Comparison of ENCODE assay signal across 18 cellular contexts in genomic region chr3:185318136-185318535, GRCh38. TPM values are rescaled to one million over a fixed set of nuclear protein-coding genes. Genes with fewer than 3 reads are reported as not detected.
DNase-seq lines count a peak whose midpoint lies in the region; ATAC-seq lines count a peak whose summit lies in the region.
"Had no signal": no experiment of that assay in that cellular context is flagged by ENCODE, and none has a peak within 500 bp of the region (broad histone marks: within the 10 kb centered on the region; RNA-seq: fewer than 3 reads in every experiment).

No MANE protein-coding gene starts in this region.

- H3K27me3 ChIP-seq in adipocyte (replicated peaks; ENCODE audit: control insufficient read depth, insufficient read depth, low read length): no peaks in the 10 kb centered on the region
- H3K27me3 ChIP-seq: esophagus muscularis mucosa had no signal

- no peaks in the 10 kb centered on the region for H3K9me3 ChIP-seq in adipocyte (ENCODE audit: control insufficient read depth, low read length)
- H3K9me3 ChIP-seq: esophagus muscularis mucosa had no signal

- DNase-seq in HT1080 (ENCODE audit: low read depth): peak; percentile 15
- peak; percentile 52 for DNase-seq in adipocyte (ENCODE audit: low read depth)
- DNase-seq in glomerular visceral epithelial cell (ENCODE audit: extremely low spot score): peak; percentile 64
- DNase-seq in renal cortical epithelial cell (ENCODE audit: low read depth): peak; percentile 91
- no peak for DNase-seq in effector CD8-positive, alpha-beta T cell (lab: John Stamatoyannopoulos, UW)
- no peak for DNase-seq in NCI-H2196 (lab: John Stamatoyannopoulos, UW; ENCODE audit: unreplicated experiment)
- DNase-seq in stimulated activated CD4-positive, alpha-beta T cell treated with anti-CD3 and anti-CD28 coated beads, Interleukin-4, amount 100 ng/mL, for 1 hour: no peak
- DNase-seq: activated CD8-positive, alpha-beta memory T cell treated with anti-CD3 and anti-CD28 coated beads, Interleukin-2, amount 50 U/mL, for 48 hours; anterior cingulate cortex; COR-L47; H7; NCI-H2081; occipital lobe; RPMI8226; stimulated activated CD4-positive, alpha-beta T cell treated with anti-CD3 and anti-CD28 coated beads, Interleukin-2, amount 100 ng/mL, for 24 hours; stimulated activated naive CD8-positive, alpha-beta T cell treated with anti-CD3 and anti-CD28 coated beads, Interleukin-15, Interleukin-2, amounts not matched to agents 100 U/mL and 50 U/mL, for 24 hours had no signal

- no peaks in the 10 kb centered on the region for H3K36me3 ChIP-seq in adipocyte (ENCODE audit: control insufficient read depth, insufficient read depth, low read length, severe bottlenecking)
- H3K36me3 ChIP-seq: esophagus muscularis mucosa had no signal

- ATAC-seq in HG03354 (IDR thresholded peaks at IDR 0.05; ENCODE audit: poor library complexity, severe bottlenecking, unreplicated experiment): no peak
- ATAC-seq: stimulated activated naive CD8-positive, alpha-beta T cell treated with anti-CD3 and anti-CD28 coated beads, Interleukin-15, Interleukin-2, amounts not matched to agents 100 U/mL and 50 U/mL, for 24 hours had no signal

- H3K9ac ChIP-seq in adipocyte (ENCODE audit: low read length): no peak overlapping the region

- H3K4me1 ChIP-seq in adipocyte (ENCODE audit: control insufficient read depth, insufficient read depth, low read length): peaks cover 30% of the 10 kb centered on the region

- no peak overlapping the region for H3K4me3 ChIP-seq in adipocyte (ENCODE audit: low read length)
- H3K4me3 ChIP-seq: esophagus muscularis mucosa had no signal

RNA-seq across cellular contexts. Expression of gene MAP3K13, which starts 44.8 kb away (rescaled TPM):
- total RNA-seq in HT1080 (2014; rRNA removed; shearing (Covaris generic)): 17.6 and 25.6 TPM in 2 replicates
- 31.7 and 36.6 TPM in 2 replicates for polyA plus RNA-seq in HT1080 (2015; cell fraction: cytosol; rRNA removed)
- polyA plus RNA-seq in HT1080 (2015; cell fraction: nucleus; rRNA removed): 6.7 and 12.3 TPM in 2 replicates
- total RNA-seq in renal cortical epithelial cell: 35.3 and 40.7 TPM in 2 replicates
- total RNA-seq: H7 had no signal

Comparison
In these comparisons a context has a peak if more than half of its experiments do, and no peak if none do; other contexts are left out.
1. DNase-seq: peak in HT1080 (single experiment), adipocyte (single experiment), glomerular visceral epithelial cell (single experiment) and renal cortical epithelial cell (single experiment); none in effector CD8-positive, alpha-beta T cell (single experiment), NCI-H2196 (single experiment) and stimulated activated CD4-positive, alpha-beta T cell treated with anti-CD3 and anti-CD28 coated beads, Interleukin-4, amount 100 ng/mL, for 1 hour (single experiment).